In genomic region chr15:89017370-89018066, GRCh38 we compare ENCODE assay signal across 9 cellular contexts.
A peak's percentile ranks its signal among the peaks of the same experiment; 100 is the strongest.
DNase-seq lines count a peak whose midpoint lies in the region; ATAC-seq, FAIRE-seq and TF ChIP-seq lines count a peak whose summit lies in the region.
"Had no signal": no experiment of that assay in that cellular context is flagged by ENCODE, and none has a peak within 500 bp of the region (broad histone marks: within the 10 kb centered on the region; RNA-seq: fewer than 3 reads in every experiment).

No MANE protein-coding gene starts in this region.

- H3K9ac ChIP-seq in endothelial cell of umbilical vein (replicated peaks; ENCODE audit: extremely low read depth, insufficient read depth, low read length), result no peak overlapping the region

- no peaks in the 10 kb centered on the region for H3K4me1 ChIP-seq in endothelial cell of umbilical vein (ENCODE audit: control insufficient read depth, extremely low read depth, insufficient read depth, low read length)

- POLR2A ChIA-PET in endothelial cell of umbilical vein (lab: Charles Lee), result no interaction called here

- no peaks in the 10 kb centered on the region for H3K9me1 ChIP-seq in endothelial cell of umbilical vein (replicated peaks; ENCODE audit: control insufficient read depth, extremely low read depth, insufficient read depth, low read length)

- ATAC-seq in HG03565 (IDR thresholded peaks at IDR 0.05; ENCODE audit: unreplicated experiment), result peak; percentile 40

- peaks cover 21% of the 10 kb centered on the region for H3K27me3 Mint-ChIP-seq in mesothelial cell of epicardium (ENCODE audit: low read depth)

- no peaks in the 10 kb centered on the region for H3K9me3 ChIP-seq in endothelial cell of umbilical vein (replicated peaks; ENCODE audit: control insufficient read depth, insufficient read depth, low read length)

- H3K4me1 Mint-ChIP-seq in mesothelial cell of epicardium, result peaks cover 10% of the 10 kb centered on the region

- peak overlapping the region; percentile 16 for H3K27ac Mint-ChIP-seq in mesothelial cell of epicardium

- H2AFZ ChIP-seq in endothelial cell of umbilical vein (ENCODE audit: low read depth, low read length), result peak overlapping the region; percentile 53

- peak overlapping the region; percentile 49 for H3K4me3 Mint-ChIP-seq in mesothelial cell of epicardium

- H3K36me3 ChIP-seq in endothelial cell of umbilical vein (ENCODE audit: control insufficient read depth in 2 of 2, extremely low read depth in 1 of 2, insufficient read depth in 2 of 2, low read length in 2 of 2), result no peaks in the 10 kb centered on the region

- peaks cover 2% of the 10 kb centered on the region for H3K36me3 Mint-ChIP-seq in mesothelial cell of epicardium

- DNase-seq in DMS 273 (lab: John Stamatoyannopoulos, UW; ENCODE audit: unreplicated experiment), result peak; percentile 87
- no peak for DNase-seq in DMS 273 treated with DMSO at 0.1 percent for 48 hours (lab: John Stamatoyannopoulos, UW)
- DNase-seq in NOMO-1 treated with DMSO at 0.1 percent for 48 hours (lab: John Stamatoyannopoulos, UW; ENCODE audit: unreplicated experiment), result peak; percentile 64
- peak; percentile 56 for DNase-seq in activated CD8-positive, alpha-beta memory T cell treated with anti-CD3 and anti-CD28 coated beads, Interleukin-2, amount 50 U/mL, for 1 hour (ENCODE audit: extremely low read depth)
- DNase-seq in endothelial cell of umbilical vein (ENCODE audit: low read depth, low spot score), result peak; percentile 64
- DNase-seq in mesothelial cell of epicardium (ENCODE audit: low spot score in 2 of 2, unreplicated experiment in 2 of 2), result peak; percentile 64 to 92
- DNase-seq in stimulated activated CD8-positive, alpha-beta memory T cell treated with anti-CD3 and anti-CD28 coated beads, Interleukin-15, amount 100 ng/mL, for 1 hour (ENCODE audit: low read depth), result peak; percentile 87

- H3K4me2 ChIP-seq in endothelial cell of umbilical vein (ENCODE audit: insufficient read depth, low read length), result peak overlapping the region; percentile 33

- peak overlapping the region in 1 of 3 experiments; percentile 21 for H3K4me3 ChIP-seq in endothelial cell of umbilical vein (replicated peaks in 1 of 3; ENCODE audit: insufficient read depth in 1 of 3, low read depth in 1 of 3, low read length in 3 of 3)

- H4K20me1 ChIP-seq in endothelial cell of umbilical vein (replicated peaks; ENCODE audit: control insufficient read depth, extremely low read depth, insufficient read depth, low read length), result no peaks in the 10 kb centered on the region

- peaks cover 20% of the 10 kb centered on the region for H3K9me3 Mint-ChIP-seq in mesothelial cell of epicardium

- no peak for TF ChIP-seq POLR2A in endothelial cell of umbilical vein (IDR thresholded peaks at IDR 0.05; ENCODE audit: low read depth, low read length)

- H3K27me3 ChIP-seq in endothelial cell of umbilical vein (ENCODE audit: control insufficient read depth in 2 of 2, insufficient read depth in 2 of 2, low read length in 2 of 2), result peaks cover 7 to 22% of the 10 kb centered on the region in 2 experiments

- H3K79me2 ChIP-seq in endothelial cell of umbilical vein (ENCODE audit: control insufficient read depth, insufficient read depth, low read length), result no peaks in the 10 kb centered on the region

- TF ChIP-seq CTCF in endothelial cell of umbilical vein (IDR thresholded peaks at IDR 0.05; ENCODE audit: extremely low read depth in 1 of 2, insufficient read depth in 1 of 2, low read depth in 1 of 2, low read length in 2 of 2), result peak; percentile 92
- peak; percentile 82 for TF ChIP-seq CTCF in mesothelial cell of epicardium (IDR thresholded peaks at IDR 0.05; ENCODE audit: unreplicated experiment)

- no TSS peak for BruUV-seq in endothelial cell of umbilical vein (replicated peaks; lab: Mats Ljungman, UMichigan)

- peak; percentile 89 for FAIRE-seq in endothelial cell of umbilical vein (lab: Jason Lieb, UNC)
- FAIRE-seq: A204.1 had no signal

- dilution Hi-C loops in endothelial cell of umbilical vein (cut with MboI; ENCODE audit: extremely low pct_ligation_motif_present, low sequenced_read_pairs), result no loop called here

- intact Hi-C loops in endothelial cell of umbilical vein (cut with micrococcal nuclease), result loop anchor here (1.0 kb wide), 6 partner anchors 113 to 393 kb away; no protein-coding TSS in a partner anchor

- H3K27ac ChIP-seq in endothelial cell of umbilical vein (ENCODE audit: insufficient read depth, low read depth, low read length), result no peak overlapping the region

- CTCF ChIA-PET in endothelial cell of umbilical vein (lab: Charles Lee), result interaction anchor here (1.0 to 4.8 kb wide), 16 partner anchors 13 to 393 kb away, joined by 3 to 82 read pairs (median 4); no protein-coding TSS in a partner anchor

TF ChIP-seq in endothelial cell of umbilical vein, 7 proteins besides CTCF, POLR2A, EP300 and RAD21:
- TF ChIP-seq MYC (IDR thresholded peaks at IDR 0.05; ENCODE audit: low read depth, low read length), result no peak
- no peak for TF ChIP-seq GATA2 (IDR thresholded peaks at IDR 0.05; ENCODE audit: insufficient read depth, insufficient read length, low read depth, low read length)
- TF ChIP-seq EZH2 (IDR thresholded peaks at IDR 0.05; ENCODE audit: borderline replicate concordance, low read depth, low read length, severe bottlenecking), result no peak
- TF ChIP-seq JUN (IDR thresholded peaks at IDR 0.05; ENCODE audit: borderline replicate concordance, insufficient read depth, insufficient read length, low read depth), result no peak
- no peak for TF ChIP-seq FOS (IDR thresholded peaks at IDR 0.05; ENCODE audit: borderline replicate concordance, insufficient read depth, low read length)
- TF ChIP-seq MAX (IDR thresholded peaks at IDR 0.05; ENCODE audit: insufficient read depth, insufficient read length), result no peak
- TF ChIP-seq POLR2AphosphoS5 (IDR thresholded peaks at IDR 0.05; ENCODE audit: insufficient read depth, low read depth, low read length), result no peak
